15 cellular contexts compared by ENCODE assay signal in the genomic region with DNA sequence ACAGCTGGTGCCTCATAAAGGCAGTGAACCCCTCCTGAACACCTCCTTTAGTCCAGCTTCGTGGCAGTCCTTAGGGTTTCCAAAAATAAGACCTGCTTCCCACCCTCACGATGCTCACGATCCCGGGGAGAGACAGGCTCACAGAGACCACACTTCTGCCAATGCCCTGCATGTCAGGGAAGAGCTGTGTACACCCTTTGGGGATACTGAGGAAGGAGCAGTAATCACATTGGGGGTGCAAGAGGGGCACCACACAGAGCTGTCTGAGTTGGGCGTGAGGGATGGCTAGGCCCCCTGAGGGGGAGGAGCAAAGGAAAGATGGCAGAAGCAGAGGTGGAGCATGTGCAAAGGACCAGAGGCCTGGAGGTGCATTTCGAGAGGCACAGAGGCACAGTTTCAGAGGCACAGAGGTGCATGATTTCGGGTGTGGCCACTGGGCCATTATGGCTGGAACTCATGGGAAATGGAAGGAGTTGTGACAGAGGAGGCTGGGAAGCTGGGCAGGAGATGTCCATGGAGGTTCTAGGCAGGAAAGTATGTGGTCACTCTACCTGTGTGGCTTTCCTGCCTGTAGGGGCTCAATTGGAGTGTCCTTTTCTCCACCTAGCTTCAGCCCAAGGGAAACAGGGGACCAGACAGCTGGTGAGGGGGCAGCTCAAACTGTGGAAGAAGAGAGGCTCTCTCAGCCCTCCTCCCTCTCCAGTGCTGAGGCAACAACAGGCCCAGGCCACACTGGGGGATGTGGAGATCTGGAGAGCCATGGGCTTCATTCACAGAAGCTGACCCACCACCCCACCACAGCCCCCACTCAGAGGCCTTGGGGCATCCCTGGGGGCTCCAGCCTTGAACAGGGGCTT.
"Had no signal": no experiment of that assay in that cellular context is flagged by ENCODE, and none has a peak within 500 bp of the region (broad histone marks: within the 10 kb centered on the region; RNA-seq: fewer than 3 reads in every experiment).

No MANE protein-coding gene starts in this region.

- H3K4me3 Mint-ChIP-seq: activated T-cell treated with anti-CD3 and anti-CD28 coated beads, Interleukin-2, amount 50 U/mL, for 72 hours; brain; endodermal cell; immature natural killer cell; stimulated activated effector memory CD8-positive, alpha-beta T cell treated with anti-CD3 and anti-CD28 coated beads, Interleukin-12 subunit alpha, Interleukin-12 subunit beta, amount 100 ng/mL, for 72 hours; T-helper 2 cell treated with Interferon-gamma antibody and Interleukin-4, amounts not matched to agents 5 μg/mL and 100 μg/mL, for 36 hours had no signal

- H3K9me3 ChIP-seq: SJCRH30 had no signal

- H3K9me3 Mint-ChIP-seq: activated T-cell treated with anti-CD3 and anti-CD28 coated beads, Interleukin-2, amount 50 U/mL, for 72 hours; endodermal cell; immature natural killer cell; stimulated activated effector memory CD8-positive, alpha-beta T cell treated with anti-CD3 and anti-CD28 coated beads, Interleukin-12 subunit alpha, Interleukin-12 subunit beta, amount 100 ng/mL, for 72 hours; T-helper 2 cell treated with Interferon-gamma antibody and Interleukin-4, amounts not matched to agents 5 μg/mL and 100 μg/mL, for 36 hours had no signal

- ATAC-seq: activated T-cell treated with anti-CD3 and anti-CD28 coated beads, Interleukin-2, amount 50 U/mL, for 72 hours; stimulated activated effector memory CD8-positive, alpha-beta T cell treated with anti-CD3 and anti-CD28 coated beads, Interleukin-12 subunit alpha, Interleukin-12 subunit beta, amount 100 ng/mL, for 72 hours had no signal

- DNase-seq: activated CD4-positive, alpha-beta T cell treated with anti-CD3 and anti-CD28 coated beads, Interleukin-2, amount 50 U/mL, for 4 hours; activated naive CD4-positive, alpha-beta T cell; activated T-cell treated with anti-CD3 and anti-CD28 coated beads, Interleukin-2, amount 50 U/mL, for 72 hours; cerebellar nuclear complex; dermis blood vessel endothelial cell; endodermal cell; erythroblast; immature natural killer cell; mesenchymal stem cell had no signal

- H3K4me1 Mint-ChIP-seq: immature natural killer cell; stimulated activated effector memory CD8-positive, alpha-beta T cell treated with anti-CD3 and anti-CD28 coated beads, Interleukin-12 subunit alpha, Interleukin-12 subunit beta, amount 100 ng/mL, for 72 hours had no signal

- H3K36me3 Mint-ChIP-seq: brain; immature natural killer cell; stimulated activated effector memory CD8-positive, alpha-beta T cell treated with anti-CD3 and anti-CD28 coated beads, Interleukin-12 subunit alpha, Interleukin-12 subunit beta, amount 100 ng/mL, for 72 hours had no signal

- H3K79me2 ChIP-seq: parathyroid adenoma had no signal

- H3K36me3 ChIP-seq: SJCRH30 had no signal

- H3K27ac ChIP-seq: parathyroid adenoma, SJCRH30 had no signal

- H3K9ac ChIP-seq: parathyroid adenoma had no signal

- H3K27ac Mint-ChIP-seq: activated T-cell treated with anti-CD3 and anti-CD28 coated beads, Interleukin-2, amount 50 U/mL, for 72 hours; endodermal cell; immature natural killer cell; T-helper 2 cell treated with Interferon-gamma antibody and Interleukin-4, amounts not matched to agents 5 μg/mL and 100 μg/mL, for 36 hours had no signal

- H2AFZ ChIP-seq: parathyroid adenoma had no signal

- H3K4me2 ChIP-seq: smooth muscle cell had no signal

- H3K27me3 ChIP-seq: SJCRH30 had no signal

- H3K4me3 ChIP-seq: SJCRH30, smooth muscle cell had no signal

- H3K4me1 ChIP-seq: parathyroid adenoma, SJCRH30 had no signal
